Comparison of ENCODE assay signal across 1 cellular context in genomic region chr17:45149037-45149668, GRCh38.
A peak's percentile ranks its signal among the peaks of the same experiment; 100 is the strongest.
TF ChIP-seq lines count a peak whose summit lies in the region.

No MANE protein-coding gene starts in this region.

TF ChIP-seq in H1, 55 proteins besides CTCF, POLR2A, EP300 and RAD21 (continued from another document):
- 0 out of 2 replicates have a peak, but pooled peaks have one; percentile 9 for TF ChIP-seq SP1 (IDR thresholded peaks at IDR 0.05; ENCODE audit: low read depth, low read length)
- TF ChIP-seq POLR2AphosphoS5 (IDR thresholded peaks at IDR 0.05; ENCODE audit: low read depth, low read length) = no peak; the same call in 1 of the 2 replicates
- no peak for TF ChIP-seq SIX5 (IDR thresholded peaks at IDR 0.05; ENCODE audit: low read depth, low read length)
- TF ChIP-seq, protein P1, sequence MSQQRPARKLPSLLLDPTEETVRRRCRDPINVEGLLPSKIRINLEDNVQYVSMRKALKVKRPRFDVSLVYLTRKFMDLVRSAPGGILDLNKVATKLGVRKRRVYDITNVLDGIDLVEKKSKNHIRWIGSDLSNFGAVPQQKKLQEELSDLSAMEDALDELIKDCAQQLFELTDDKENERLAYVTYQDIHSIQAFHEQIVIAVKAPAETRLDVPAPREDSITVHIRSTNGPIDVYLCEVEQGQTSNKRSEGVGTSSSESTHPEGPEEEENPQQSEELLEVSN (IDR thresholded peaks at IDR 0.05) = 0 out of 2 replicates have a peak, but pooled peaks have one; percentile 8
- no peak for TF ChIP-seq BCL11A (IDR thresholded peaks at IDR 0.05; ENCODE audit: low read depth in 2 of 2, low read length in 2 of 2)
- no peak for TF ChIP-seq SIRT6 (IDR thresholded peaks at IDR 0.05; ENCODE audit: low read length)
- TF ChIP-seq SIN3A (conservative IDR thresholded peaks at IDR 0.05 in 1 of 2, IDR thresholded peaks at IDR 0.05 in 1 of 2; ENCODE audit: low read depth in 1 of 2, low read length in 2 of 2) = peak; percentile 80 to 91; a peak in 2 of 4 replicates
- TF ChIP-seq ATF3 (IDR thresholded peaks at IDR 0.05; ENCODE audit: insufficient read depth, low read depth, low read length) = 0 out of 2 replicates have a peak, but pooled peaks have one; percentile 18
- peak; percentile 72 for TF ChIP-seq TEAD4 (IDR thresholded peaks at IDR 0.05; ENCODE audit: low read depth, low read length)
- TF ChIP-seq BACH1 (IDR thresholded peaks at IDR 0.05; ENCODE audit: low read length) = 0 out of 2 replicates have a peak, but pooled peaks have one; percentile 5
- no peak for TF ChIP-seq RXRA (IDR thresholded peaks at IDR 0.05; ENCODE audit: insufficient read depth, low read depth, low read length)
- TF ChIP-seq RBBP5 (IDR thresholded peaks at IDR 0.05; ENCODE audit: borderline replicate concordance, low read depth, low read length) = no peak
- no peak for TF ChIP-seq ZNF274 (IDR thresholded peaks at IDR 0.05; ENCODE audit: borderline replicate concordance, extremely low read depth, low read length)
- no peak for TF ChIP-seq KDM4A (IDR thresholded peaks at IDR 0.05; ENCODE audit: low read depth, low read length, severe bottlenecking)
- TF ChIP-seq CHD7 (IDR thresholded peaks at IDR 0.05; ENCODE audit: insufficient replicate concordance, low read length) = no peak
- 0 out of 2 replicates have a peak, but pooled peaks have one; percentile 55 for TF ChIP-seq CHD2 (IDR thresholded peaks at IDR 0.05; ENCODE audit: low read length)
- peak; percentile 72 for TF ChIP-seq TBP (IDR thresholded peaks at IDR 0.05; ENCODE audit: low read depth, low read length)
